12 cellular contexts compared by ENCODE assay signal in the genomic region with DNA sequence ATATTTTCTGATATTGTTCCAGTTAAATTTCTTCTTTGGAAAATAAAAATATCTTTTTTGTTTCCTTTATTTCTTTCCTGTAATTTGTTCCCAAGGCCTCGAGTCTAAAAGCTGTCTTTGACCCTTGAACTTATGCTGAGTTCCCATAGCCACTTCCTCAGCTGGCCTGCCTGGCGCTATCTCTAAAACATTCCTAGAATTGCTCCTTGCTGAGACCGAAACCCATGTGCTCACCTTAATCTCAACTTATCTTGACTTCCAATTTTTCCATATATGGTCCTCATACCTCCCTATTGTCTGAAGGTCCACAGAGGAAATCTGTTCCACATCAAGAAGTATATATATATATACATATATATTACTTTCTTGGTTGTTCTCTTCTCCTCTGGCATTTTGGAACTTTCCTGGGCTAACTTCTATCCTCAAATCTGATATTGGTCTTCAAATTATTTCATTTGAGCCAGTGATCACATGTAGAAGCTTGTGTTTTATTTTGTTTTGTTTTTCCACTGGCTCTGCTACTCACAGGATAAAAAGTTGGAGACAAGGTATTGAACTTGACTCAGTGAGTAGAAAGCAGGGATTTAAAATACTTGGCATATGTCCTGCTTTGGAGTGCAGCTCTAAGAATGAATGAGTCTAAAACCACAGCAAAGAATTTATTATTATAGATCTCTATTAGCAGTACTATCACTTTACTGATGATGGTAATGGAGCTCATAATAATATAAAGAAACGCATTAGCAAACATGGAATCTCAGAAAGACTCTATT. TPM values are rescaled to one million over a fixed set of nuclear protein-coding genes. Genes with fewer than 3 reads are reported as not detected.
DNase-seq lines count a peak whose midpoint lies in the region; ATAC-seq, FAIRE-seq and TF ChIP-seq lines count a peak whose summit lies in the region.
"Had no signal": no experiment of that assay in that cellular context is flagged by ENCODE, and none has a peak within 500 bp of the region (broad histone marks: within the 10 kb centered on the region; RNA-seq: fewer than 3 reads in every experiment).

No MANE protein-coding gene starts in this region.

- no peaks in the 10 kb centered on the region for H3K36me3 ChIP-seq in cardiac muscle cell
- H3K36me3 ChIP-seq in bronchial epithelial cell (ENCODE audit: control insufficient read depth, insufficient read depth, low read length) = no peaks in the 10 kb centered on the region
- H3K36me3 ChIP-seq in upper lobe of right lung = no peaks in the 10 kb centered on the region

- no peak for FAIRE-seq in bronchial epithelial cell (lab: Jason Lieb, UNC)
- FAIRE-seq: A204.1 had no signal

- intact Hi-C loops in left ventricle myocardium superior (cut with micrococcal nuclease) (no loop called here), upper lobe of right lung (cut with DNase I) (no loop called here)

- H3K27ac ChIP-seq in cardiac muscle cell = peak overlapping the region; percentile 86
- no peak overlapping the region for H3K27ac ChIP-seq in upper lobe of right lung

- H3K4me3 ChIP-seq in cardiac muscle cell (no peak overlapping the region), bronchial epithelial cell (ENCODE audit: low read depth, low read length) (no peak overlapping the region), upper lobe of right lung (no peak overlapping the region)

- no peak for ATAC-seq in left ventricle myocardium superior
- ATAC-seq in left lobe of liver = peak; percentile 73
- peak; percentile 61 for ATAC-seq in upper lobe of right lung
- no peak for ATAC-seq in GM19395 (IDR thresholded peaks at IDR 0.05; ENCODE audit: unreplicated experiment)
- ATAC-seq: activated naive CD8-positive, alpha-beta T cell treated with anti-CD3 and anti-CD28 coated beads, Interleukin-2, amount 50 U/mL, for 24 hours; T-helper 17 cell had no signal

- DNase-seq in cardiac muscle cell (ENCODE audit: low read depth in 1 of 2, low spot score in 1 of 2) (peak; percentile 79 to 93), left ventricle myocardium superior (no peak), bronchial epithelial cell (ENCODE audit: low read depth) (peak; percentile 17), left lobe of liver (ENCODE audit: low spot score) (no peak), upper lobe of right lung (no peak), OCI-M2 (lab: John Stamatoyannopoulos, UW; ENCODE audit: unreplicated experiment) (no peak), SIG-M5 treated with dmso at 0.1 percent for 504 hours (lab: John Stamatoyannopoulos, UW; ENCODE audit: unreplicated experiment) (no peak)
- DNase-seq: activated naive CD8-positive, alpha-beta T cell treated with anti-CD3 and anti-CD28 coated beads, Interleukin-2, amount 50 U/mL, for 24 hours; DND-41; T-helper 17 cell had no signal

- H3K27me3 ChIP-seq in cardiac muscle cell (no peaks in the 10 kb centered on the region), bronchial epithelial cell (ENCODE audit: control insufficient read depth, insufficient read depth, low read length) (no peaks in the 10 kb centered on the region), upper lobe of right lung (no peaks in the 10 kb centered on the region)

- H3K9me3 ChIP-seq in cardiac muscle cell (ENCODE audit: low read depth) = no peaks in the 10 kb centered on the region
- H3K9me3 ChIP-seq in upper lobe of right lung = no peaks in the 10 kb centered on the region

- H3K4me1 ChIP-seq in cardiac muscle cell (ENCODE audit: low read depth) (peaks cover 15% of the 10 kb centered on the region), upper lobe of right lung (peaks cover 10% of the 10 kb centered on the region)

- TF ChIP-seq CTCF in cardiac muscle cell (IDR thresholded peaks at IDR 0.05; ENCODE audit: low read depth, low read length) (no peak), bronchial epithelial cell (IDR thresholded peaks at IDR 0.05; ENCODE audit: insufficient read depth, low read length, severe bottlenecking) (no peak), upper lobe of right lung (IDR thresholded peaks at IDR 0.05) (no peak)

RNA-seq across cellular contexts. Expression of a gene that starts 45.2 kb away (rescaled TPM):
- total RNA-seq in cardiac muscle cell = 5.7 and 6.5 TPM in 2 replicates
- polyA plus RNA-seq in cardiac muscle cell = 0.56 and 2.3 TPM in 2 replicates
- total RNA-seq in left ventricle myocardium superior = 2.7 TPM
- total RNA-seq in bronchial epithelial cell = 3.5 and 3.9 TPM in 2 replicates
- total RNA-seq in left lobe of liver = 5.8 TPM
- 15.0 TPM for total RNA-seq in upper lobe of right lung

Comparison
In these comparisons a context has a peak if more than half of its experiments do, and no peak if none do; other contexts are left out.
1. DNase-seq: peak in cardiac muscle cell (2 of 2) and bronchial epithelial cell (single experiment); none in left ventricle myocardium superior (single experiment), left lobe of liver (single experiment), upper lobe of right lung (single experiment), OCI-M2 (single experiment) and SIG-M5 treated with dmso at 0.1 percent for 504 hours (single experiment).
2. ATAC-seq: peak in left lobe of liver (single experiment) and upper lobe of right lung (single experiment); none in left ventricle myocardium superior (single experiment) and GM19395 (single experiment).